Comparison of ENCODE assay signal across 11 cellular contexts in the genomic region with DNA sequence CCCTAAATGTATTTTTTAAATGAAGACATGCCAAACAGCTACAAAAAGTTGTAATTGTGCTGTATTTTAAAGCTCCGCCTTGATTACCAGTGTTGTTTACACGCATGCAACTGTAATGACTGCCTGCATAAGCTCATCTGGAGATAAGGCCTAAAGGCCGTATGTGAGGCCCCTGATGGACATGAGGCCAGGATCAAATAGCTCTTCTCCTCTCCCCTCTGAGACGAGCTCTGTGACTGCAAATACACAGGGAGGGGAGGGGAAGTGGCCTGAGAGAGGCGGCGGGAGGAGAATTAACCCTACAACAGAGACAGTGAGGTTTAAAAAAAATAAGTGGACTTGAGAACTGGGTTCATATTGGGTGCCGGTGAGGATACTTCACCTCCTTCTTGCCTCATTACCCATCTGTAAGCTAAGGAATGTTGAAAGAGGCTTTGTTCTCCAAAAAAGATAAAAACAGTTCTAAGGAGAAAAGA.
DNase-seq lines count a peak whose midpoint lies in the region; ATAC-seq and TF ChIP-seq lines count a peak whose summit lies in the region.
"Had no signal": no experiment of that assay in that cellular context is flagged by ENCODE, and none has a peak within 500 bp of the region (broad histone marks: within the 10 kb centered on the region; RNA-seq: fewer than 3 reads in every experiment).

No MANE protein-coding gene starts in this region.

- H3K36me3 ChIP-seq in Caco-2 (ENCODE audit: control insufficient read depth, insufficient read depth, low read length) (no peaks in the 10 kb centered on the region), neuron (ENCODE audit: insufficient read depth, low read length) (no peaks in the 10 kb centered on the region)
- H3K36me3 ChIP-seq: pancreas had no signal

- intact Hi-C loops in Caco-2 (cut with micrococcal nuclease; ENCODE audit: unreplicated experiment) = no loop called here
- intact Hi-C loops in left ventricle myocardium superior (cut with micrococcal nuclease) = no loop called here
- intact Hi-C loops in activated CD8-positive, alpha-beta T cell treated with anti-CD3 and anti-CD28 coated beads for 36 hours (cut with micrococcal nuclease) = no loop called here

- DNase-seq in Caco-2 (peak in 1 of 2 experiments; percentile 38), left ventricle myocardium superior (no peak), NCI-H2081 treated with DMSO at 0.1 percent for 48 hours (lab: John Stamatoyannopoulos, UW) (no peak)
- no peak for DNase-seq in activated CD8-positive, alpha-beta T cell treated with anti-CD3 and anti-CD28 coated beads for 36 hours
- DNase-seq: EL; pancreas; stimulated activated CD4-positive, alpha-beta T cell treated with anti-CD3 and anti-CD28 coated beads, Interleukin-4, amount 100 ng/mL, for 4 hours had no signal

- peak; percentile 42 for ATAC-seq in left ventricle myocardium superior
- no peak for ATAC-seq in HG02870 (IDR thresholded peaks at IDR 0.05; ENCODE audit: unreplicated experiment)
- no peak for ATAC-seq in activated CD8-positive, alpha-beta T cell treated with anti-CD3 and anti-CD28 coated beads for 36 hours
- ATAC-seq in GM21515 (IDR thresholded peaks at IDR 0.05; ENCODE audit: unreplicated experiment) = no peak

- H3K4me1 Mint-ChIP-seq in Caco-2 (ENCODE audit: low read depth, unreplicated experiment) = peaks cover 13% of the 10 kb centered on the region
- no peaks in the 10 kb centered on the region for H3K4me1 Mint-ChIP-seq in activated CD8-positive, alpha-beta T cell treated with anti-CD3 and anti-CD28 coated beads for 36 hours (ENCODE audit: low read depth)

- H3K4me1 ChIP-seq in Caco-2 (peaks cover 16% of the 10 kb centered on the region), neuron (ENCODE audit: insufficient read depth, low read length) (peaks cover 17% of the 10 kb centered on the region)
- H3K4me1 ChIP-seq: pancreas had no signal

- H2AFZ ChIP-seq in neuron (ENCODE audit: low read depth, low read length) = peak overlapping the region; percentile 39

- no peak for TF ChIP-seq CTCF in Caco-2 (IDR thresholded peaks at IDR 0.05; ENCODE audit: insufficient read depth in 1 of 2, low read depth in 1 of 2, low read length in 1 of 2, severe bottlenecking in 1 of 2, unreplicated experiment in 1 of 2)
- TF ChIP-seq CTCF in activated CD8-positive, alpha-beta T cell treated with anti-CD3 and anti-CD28 coated beads for 36 hours (IDR thresholded peaks at IDR 0.05) = no peak

- H3K36me3 Mint-ChIP-seq in Caco-2 (ENCODE audit: insufficient read depth, unreplicated experiment) = no peaks in the 10 kb centered on the region
- no peaks in the 10 kb centered on the region for H3K36me3 Mint-ChIP-seq in activated CD8-positive, alpha-beta T cell treated with anti-CD3 and anti-CD28 coated beads for 36 hours (ENCODE audit: low read depth)

- peaks cover 33% of the 10 kb centered on the region for H3K9me3 Mint-ChIP-seq in Caco-2 (ENCODE audit: unreplicated experiment)
- H3K9me3 Mint-ChIP-seq in activated CD8-positive, alpha-beta T cell treated with anti-CD3 and anti-CD28 coated beads for 36 hours = peaks cover 3% of the 10 kb centered on the region

- no peak overlapping the region for H3K4me3 Mint-ChIP-seq in Caco-2 (ENCODE audit: unreplicated experiment)
- no peak overlapping the region for H3K4me3 Mint-ChIP-seq in activated CD8-positive, alpha-beta T cell treated with anti-CD3 and anti-CD28 coated beads for 36 hours

- H3K4me3 ChIP-seq in Caco-2 (ENCODE audit: low read depth, low read length) = no peak overlapping the region
- no peak overlapping the region for H3K4me3 ChIP-seq in neuron (ENCODE audit: low read length)
- H3K4me3 ChIP-seq: pancreas had no signal

- no peaks in the 10 kb centered on the region for H3K27me3 Mint-ChIP-seq in Caco-2 (ENCODE audit: insufficient read depth, unreplicated experiment)
- H3K27me3 Mint-ChIP-seq in activated CD8-positive, alpha-beta T cell treated with anti-CD3 and anti-CD28 coated beads for 36 hours = peaks cover 5% of the 10 kb centered on the region

- POLR2A ChIA-PET in Caco-2 (lab: Charles Lee) = no interaction called here
- POLR2A ChIA-PET in activated CD8-positive, alpha-beta T cell treated with anti-CD3 and anti-CD28 coated beads for 36 hours (lab: Charles Lee) = no interaction called here

- H3K27me3 ChIP-seq in Caco-2 (replicated peaks; ENCODE audit: control insufficient read depth, insufficient read depth, low read length) = no peaks in the 10 kb centered on the region
- H3K27me3 ChIP-seq in neuron (ENCODE audit: insufficient read depth, low read length) = no peaks in the 10 kb centered on the region
- H3K27me3 ChIP-seq: pancreas had no signal

- no TSS peak for BruUV-seq in Caco-2 (replicated peaks; lab: Mats Ljungman, UMichigan)

- H3K27ac Mint-ChIP-seq in Caco-2 (ENCODE audit: unreplicated experiment) = peak overlapping the region; percentile 32
- H3K27ac Mint-ChIP-seq in activated CD8-positive, alpha-beta T cell treated with anti-CD3 and anti-CD28 coated beads for 36 hours = no peak overlapping the region

- H3K9me3 ChIP-seq in Caco-2 = no peaks in the 10 kb centered on the region
- no peaks in the 10 kb centered on the region for H3K9me3 ChIP-seq in neuron (ENCODE audit: low read length)
- H3K9me3 ChIP-seq: pancreas had no signal

- H3K27ac ChIP-seq in angular gyrus (ENCODE audit: low read depth, low read length) = peak overlapping the region; percentile 87
- H3K27ac ChIP-seq: pancreas had no signal

- CTCF ChIA-PET in Caco-2 (lab: Charles Lee) = no interaction called here
- CTCF ChIA-PET in activated CD8-positive, alpha-beta T cell treated with anti-CD3 and anti-CD28 coated beads for 36 hours (lab: Charles Lee) = interaction anchor here (1.0 kb wide), 1 partner anchor 12 kb away, joined by 3 read pairs; no protein-coding TSS in a partner anchor
